9 cellular contexts compared by ENCODE assay signal in genomic region chr1:84089470-84090261, GRCh38. TPM values are rescaled to one million over a fixed set of nuclear protein-coding genes. Genes with fewer than 3 reads are reported as not detected.
DNase-seq lines count a peak whose midpoint lies in the region; ATAC-seq lines count a peak whose summit lies in the region.
"Had no signal": no experiment of that assay in that cellular context is flagged by ENCODE, and none has a peak within 500 bp of the region (broad histone marks: within the 10 kb centered on the region; RNA-seq: fewer than 3 reads in every experiment).

No MANE protein-coding gene starts in this region.

- no peak for ATAC-seq in GM21447 (IDR thresholded peaks at IDR 0.05; ENCODE audit: unreplicated experiment)

- no peaks in the 10 kb centered on the region for H3K9me3 Mint-ChIP-seq in T-helper 2 cell treated with Interferon-gamma antibody and Interleukin-4, amounts not matched to agents 5 μg/mL and 100 μg/mL, for 36 hours

- H3K36me3 Mint-ChIP-seq in T-helper 2 cell treated with Interferon-gamma antibody and Interleukin-4, amounts not matched to agents 5 μg/mL and 100 μg/mL, for 36 hours (ENCODE audit: low read depth): no peaks in the 10 kb centered on the region

- H3K4me3 Mint-ChIP-seq in T-helper 2 cell treated with Interferon-gamma antibody and Interleukin-4, amounts not matched to agents 5 μg/mL and 100 μg/mL, for 36 hours: no peak overlapping the region

- no peak overlapping the region for H3K27ac Mint-ChIP-seq in T-helper 2 cell treated with Interferon-gamma antibody and Interleukin-4, amounts not matched to agents 5 μg/mL and 100 μg/mL, for 36 hours

- DNase-seq in EL (peak; percentile 91), HT1080 (ENCODE audit: low read depth) (peak; percentile 88), amniotic epithelial cell (ENCODE audit: low read depth) (peak; percentile 66), myocyte (ENCODE audit: low read depth) (peak; percentile 11)
- no peak for DNase-seq in T-helper 2 cell treated with Interferon-gamma antibody and Interleukin-4, amounts not matched to agents 5 μg/mL and 100 μg/mL, for 36 hours (ENCODE audit: low spot score)
- DNase-seq in stimulated activated naive CD4-positive, alpha-beta T cell treated with Interleukin-2 at 50 U/mL for 16 hours (lab: John Stamatoyannopoulos, UW): no peak
- DNase-seq: activated CD4-positive, alpha-beta T cell treated with anti-CD3 and anti-CD28 coated beads for 1 hour; dorsolateral prefrontal cortex had no signal

- peaks cover 15% of the 10 kb centered on the region for H3K4me1 Mint-ChIP-seq in T-helper 2 cell treated with Interferon-gamma antibody and Interleukin-4, amounts not matched to agents 5 μg/mL and 100 μg/mL, for 36 hours (ENCODE audit: low read depth)

- no peaks in the 10 kb centered on the region for H3K27me3 Mint-ChIP-seq in T-helper 2 cell treated with Interferon-gamma antibody and Interleukin-4, amounts not matched to agents 5 μg/mL and 100 μg/mL, for 36 hours (ENCODE audit: low read depth)

RNA-seq across cellular contexts. Expression of gene PRKACB, which starts 54.4 kb away (rescaled TPM):
- 6.0 and 8.8 TPM in 2 replicates for total RNA-seq in HT1080 (2014; rRNA removed; shearing (Covaris generic))
- polyA plus RNA-seq in HT1080 (2015; cell fraction: cytosol; rRNA removed): 7.7 and 12.3 TPM in 2 replicates
- polyA plus RNA-seq in HT1080 (2015; cell fraction: nucleus; rRNA removed): 10.1 and 10.2 TPM in 2 replicates
- 21.1 and 31.9 TPM in 2 replicates for total RNA-seq in myocyte
- polyA plus RNA-seq in myocyte (2012): 14.6 TPM

Comparison
In these comparisons a context has a peak if more than half of its experiments do, and no peak if none do; other contexts are left out.
1. DNase-seq: peak in EL (single experiment), HT1080 (single experiment), amniotic epithelial cell (single experiment) and myocyte (single experiment); none in T-helper 2 cell treated with Interferon-gamma antibody and Interleukin-4, amounts not matched to agents 5 μg/mL and 100 μg/mL, for 36 hours (single experiment) and stimulated activated naive CD4-positive, alpha-beta T cell treated with Interleukin-2 at 50 U/mL for 16 hours (single experiment).